ENCODE assay signal across 10 cellular contexts in genomic region chr22:24466831-24467249, GRCh38. TPM values are rescaled to one million over a fixed set of nuclear protein-coding genes. Genes with fewer than 3 reads are reported as not detected.
A peak's percentile ranks its signal among the peaks of the same experiment; 100 is the strongest.
DNase-seq lines count a peak whose midpoint lies in the region; ATAC-seq and TF ChIP-seq lines count a peak whose summit lies in the region.
"Had no signal": no experiment of that assay in that cellular context is flagged by ENCODE, and none has a peak within 500 bp of the region (broad histone marks: within the 10 kb centered on the region; RNA-seq: fewer than 3 reads in every experiment).

No MANE protein-coding gene starts in this region.

- H3K4me3 ChIP-seq in HEK293 (ENCODE audit: low read depth, low read length), result no peak overlapping the region
- H3K4me3 ChIP-seq in cardiac muscle cell, result no peak overlapping the region
- H3K4me3 ChIP-seq in skeletal muscle cell (ENCODE audit: low read depth, low read length), result no peak overlapping the region

- peak overlapping the region; percentile 18; the same call in 1 of the 2 replicates for H3K27ac ChIP-seq in HEK293 (ENCODE audit: extremely low read depth, low read depth, low read length)
- peak overlapping the region; percentile 97 for H3K27ac ChIP-seq in cardiac muscle cell
- H3K27ac ChIP-seq: neutrophil had no signal

- H3K9me3 ChIP-seq in HEK293 (ENCODE audit: control insufficient read depth, insufficient read depth, low read depth, low read length) (no peaks in the 10 kb centered on the region), cardiac muscle cell (ENCODE audit: low read depth) (no peaks in the 10 kb centered on the region)
- H3K9me3 ChIP-seq: neutrophil had no signal

- peaks cover 6% of the 10 kb centered on the region for H3K4me1 ChIP-seq in HEK293 (ENCODE audit: control insufficient read depth, insufficient read depth, low read length)
- peaks cover 25% of the 10 kb centered on the region for H3K4me1 ChIP-seq in cardiac muscle cell (ENCODE audit: low read depth)

- in situ Hi-C loops in SK-MEL-5 (cut with HindIII; ENCODE audit: low pct_unique_long_range_greater_than_20kb, low sequenced_read_pairs), result no loop called here

- no peak for ATAC-seq in GM18511 (IDR thresholded peaks at IDR 0.05; ENCODE audit: unreplicated experiment)
- ATAC-seq in GM21381 (IDR thresholded peaks at IDR 0.05; ENCODE audit: unreplicated experiment), result no peak

- no peak for TF ChIP-seq CTCF in HEK293 (tag by site-specific recombination; IDR thresholded peaks at IDR 0.05)
- TF ChIP-seq CTCF in cardiac muscle cell (IDR thresholded peaks at IDR 0.05; ENCODE audit: low read depth, low read length), result no peak

- no peaks in the 10 kb centered on the region for H3K27me3 ChIP-seq in cardiac muscle cell
- H3K27me3 ChIP-seq: neutrophil had no signal

- DNase-seq in SK-MEL-5 (ENCODE audit: low read depth, low spot score) (peak; percentile 64), cardiac muscle cell (ENCODE audit: low read depth in 1 of 2, low spot score in 1 of 2) (peak; percentile 62 to 89), skeletal muscle cell (ENCODE audit: low read depth) (peak; percentile 45), UCSD-AML1 (lab: John Stamatoyannopoulos, UW; ENCODE audit: unreplicated experiment) (no peak), NCI-H345 (lab: John Stamatoyannopoulos, UW) (no peak)
- DNase-seq: activated naive CD8-positive, alpha-beta T cell treated with anti-CD3 and anti-CD28 coated beads, Interleukin-2, amount 10 ng/mL, durations not matched to agents 7 days and 5 days had no signal

- H3K36me3 ChIP-seq in HEK293 (ENCODE audit: control insufficient read depth in 2 of 2, insufficient read depth in 1 of 2, low read length in 2 of 2), result no peaks in the 10 kb centered on the region
- H3K36me3 ChIP-seq in cardiac muscle cell, result no peaks in the 10 kb centered on the region
- H3K36me3 ChIP-seq: neutrophil had no signal

- CTCF ChIA-PET in HEK293 (lab: Yijun Ruan, JAX), result interaction anchor here (0.6 to 1.3 kb wide), 2 partner anchors 11 to 28 kb away, joined by 3 to 4 read pairs; no protein-coding TSS in a partner anchor

- POLR2A ChIA-PET in HEK293 (lab: Yijun Ruan, JAX), result interaction anchor here (0.7 to 1.3 kb wide), 5 partner anchors 17 to 202 kb away, joined by 3 to 4 read pairs (median 3); partner anchors contain the start of gene SNRPD3

TF ChIP-seq in HEK293, 187 proteins besides CTCF, POLR2A, EP300 and RAD21:
- TF ChIP-seq MEIS1 (CRISPR knock-in tag; IDR thresholded peaks at IDR 0.05; ENCODE audit: borderline replicate concordance) (no peak), AEBP2 (tag by site-specific recombination; IDR thresholded peaks at IDR 0.05; ENCODE audit: borderline replicate concordance) (no peak), ZFP3 (tag by site-specific recombination; IDR thresholded peaks at IDR 0.05; ENCODE audit: low read depth) (no peak), ZSCAN23 (tag by site-specific recombination; IDR thresholded peaks at IDR 0.05) (no peak), ZIC2 (tag by site-specific recombination; IDR thresholded peaks at IDR 0.05) (0 out of 2 replicates have a peak, but pooled peaks have one; percentile 22), BCL11A (tag by site-specific recombination; IDR thresholded peaks at IDR 0.05; ENCODE audit: low read depth) (no peak), HIC1 (tag by site-specific recombination; IDR thresholded peaks at IDR 0.05) (no peak), ZFP37 (tag by site-specific recombination; IDR thresholded peaks at IDR 0.05) (no peak), KLF1 (tag by site-specific recombination; IDR thresholded peaks at IDR 0.05) (no peak), ZNF350 (tag by site-specific recombination; IDR thresholded peaks at IDR 0.05) (no peak), ZNF202 (tag by site-specific recombination; IDR thresholded peaks at IDR 0.05; ENCODE audit: borderline replicate concordance) (no peak), ZNF18 (tag by site-specific recombination; IDR thresholded peaks at IDR 0.05) (no peak), ZNF664 (tag by site-specific recombination; IDR thresholded peaks at IDR 0.05) (no peak), GLIS1 (tag by site-specific recombination; IDR thresholded peaks at IDR 0.05) (peak; percentile 80), ZNF660 (tag by site-specific recombination; IDR thresholded peaks at IDR 0.05) (0 out of 2 replicates have a peak, but pooled peaks have one; percentile 48)

RNA-seq across cellular contexts. Expression of gene UPB1, which starts 28.3 kb away (rescaled TPM):
- not detected in 2 replicates for total RNA-seq in SK-MEL-5 (2014; rRNA removed; shearing (Covaris generic))
- polyA plus RNA-seq in SK-MEL-5 (2015; cell fraction: cytosol; rRNA removed), result 0.06 TPM in 1 of 2 replicates, not detected in the other
- polyA plus RNA-seq in SK-MEL-5 (2015; cell fraction: nucleus; rRNA removed), result not detected in 2 replicates
- 0.99 and 1.6 TPM in 2 replicates for total RNA-seq in cardiac muscle cell
- 1.8 and 4.0 TPM in 2 replicates for polyA plus RNA-seq in cardiac muscle cell

RNA-seq across cellular contexts. Expression of gene ADORA2A, which starts 39.4 kb away (rescaled TPM):
- 1.2 and 2.5 TPM in 2 replicates for total RNA-seq in SK-MEL-5 (2014; rRNA removed; shearing (Covaris generic))
- polyA plus RNA-seq in SK-MEL-5 (2015; cell fraction: cytosol; rRNA removed), result 0.86 and 1.5 TPM in 2 replicates
- 1.2 and 2.1 TPM in 2 replicates for polyA plus RNA-seq in SK-MEL-5 (2015; cell fraction: nucleus; rRNA removed)
- total RNA-seq in cardiac muscle cell, result 9.1 and 13.7 TPM in 2 replicates
- polyA plus RNA-seq in cardiac muscle cell, result 4.0 and 5.9 TPM in 2 replicates

Comparison
In these comparisons a context has a peak if more than half of its experiments do, and no peak if none do; other contexts are left out.
1. DNase-seq: peak in SK-MEL-5 (single experiment), cardiac muscle cell (2 of 2) and skeletal muscle cell (single experiment); none in UCSD-AML1 (single experiment) and NCI-H345 (single experiment).